Comparison of ENCODE assay signal across 22 cellular contexts in genomic region chr20:8005033-8005432, GRCh38.
"Had no signal": no experiment of that assay in that cellular context is flagged by ENCODE, and none has a peak within 500 bp of the region (broad histone marks: within the 10 kb centered on the region; RNA-seq: fewer than 3 reads in every experiment).

No MANE protein-coding gene starts in this region.

- H3K27me3 Mint-ChIP-seq: activated CD4-positive, alpha-beta T cell treated with anti-CD3 and anti-CD28 coated beads, Interleukin-2, amount 10 ng/mL, durations not matched to agents 24 days and 14 days; activated naive CD8-positive, alpha-beta T cell treated with anti-CD3 and anti-CD28 coated beads for 36 hours; brain; progenitor cell of endocrine pancreas; stimulated activated naive CD8-positive, alpha-beta T cell treated with anti-CD3 and anti-CD28 coated beads, Interleukin-15, amount 100 ng/mL, for 72 hours had no signal

- H3K27ac Mint-ChIP-seq: activated CD4-positive, alpha-beta T cell treated with anti-CD3 and anti-CD28 coated beads, Interleukin-2, amount 10 ng/mL, durations not matched to agents 24 days and 14 days; activated naive CD8-positive, alpha-beta T cell treated with anti-CD3 and anti-CD28 coated beads for 36 hours; activated T-helper 1 cell treated with anti-CD3 and anti-CD28 coated beads, Interleukin-12 subunit alpha, Interleukin-12 subunit beta, Interleukin-2, Interleukin-4 antibody, amounts not matched to agents 30 ng/mL and 10 ng/mL and 1 ng/mL, durations not matched to agents 14 hours and 24 hours and 36 hours; nephron; stimulated activated naive CD8-positive, alpha-beta T cell treated with anti-CD3 and anti-CD28 coated beads, Interleukin-15, amount 100 ng/mL, for 72 hours; T-helper 2 cell treated with Interferon-gamma antibody and Interleukin-4, amounts not matched to agents 5 μg/mL and 100 μg/mL, for 36 hours had no signal

- H3K4me1 Mint-ChIP-seq: activated CD4-positive, alpha-beta T cell treated with anti-CD3 and anti-CD28 coated beads, Interleukin-2, amount 10 ng/mL, durations not matched to agents 24 days and 14 days; activated naive CD8-positive, alpha-beta T cell treated with anti-CD3 and anti-CD28 coated beads for 36 hours; nephron; stimulated activated naive CD8-positive, alpha-beta T cell treated with anti-CD3 and anti-CD28 coated beads, Interleukin-15, amount 100 ng/mL, for 72 hours had no signal

- H3K4me1 ChIP-seq: left lung, spleen, upper lobe of right lung had no signal

- H3K27me3 ChIP-seq: esophagus muscularis mucosa, hepatocyte, left lung, spleen, upper lobe of right lung had no signal

- H3K27ac ChIP-seq: esophagus muscularis mucosa, hepatocyte, left lung, spleen, upper lobe of right lung had no signal

- H3K9me3 ChIP-seq: esophagus muscularis mucosa, left lung, spleen, upper lobe of right lung had no signal

- H3K4me3 ChIP-seq: esophagus muscularis mucosa, hepatocyte, left lung, spleen, upper lobe of right lung had no signal

- H3K4me3 Mint-ChIP-seq: activated CD4-positive, alpha-beta T cell treated with anti-CD3 and anti-CD28 coated beads, Interleukin-2, amount 10 ng/mL, durations not matched to agents 24 days and 14 days; activated naive CD8-positive, alpha-beta T cell treated with anti-CD3 and anti-CD28 coated beads for 36 hours; activated T-helper 1 cell treated with anti-CD3 and anti-CD28 coated beads, Interleukin-12 subunit alpha, Interleukin-12 subunit beta, Interleukin-2, Interleukin-4 antibody, amounts not matched to agents 30 ng/mL and 10 ng/mL and 1 ng/mL, durations not matched to agents 14 hours and 24 hours and 36 hours; brain; nephron; stimulated activated naive CD8-positive, alpha-beta T cell treated with anti-CD3 and anti-CD28 coated beads, Interleukin-15, amount 100 ng/mL, for 72 hours; T-helper 2 cell treated with Interferon-gamma antibody and Interleukin-4, amounts not matched to agents 5 μg/mL and 100 μg/mL, for 36 hours had no signal

- ATAC-seq: left lung; sciatic nerve; stimulated activated naive CD8-positive, alpha-beta T cell treated with anti-CD3 and anti-CD28 coated beads, Interleukin-15, amount 100 ng/mL, for 72 hours; upper lobe of right lung had no signal

- H3K9me3 Mint-ChIP-seq: activated CD4-positive, alpha-beta T cell treated with anti-CD3 and anti-CD28 coated beads, Interleukin-2, amount 10 ng/mL, durations not matched to agents 24 days and 14 days; activated naive CD8-positive, alpha-beta T cell treated with anti-CD3 and anti-CD28 coated beads for 36 hours; activated T-helper 1 cell treated with anti-CD3 and anti-CD28 coated beads, Interleukin-12 subunit alpha, Interleukin-12 subunit beta, Interleukin-2, Interleukin-4 antibody, amounts not matched to agents 30 ng/mL and 10 ng/mL and 1 ng/mL, durations not matched to agents 14 hours and 24 hours and 36 hours; brain; nephron; stimulated activated naive CD8-positive, alpha-beta T cell treated with anti-CD3 and anti-CD28 coated beads, Interleukin-15, amount 100 ng/mL, for 72 hours; T-helper 2 cell treated with Interferon-gamma antibody and Interleukin-4, amounts not matched to agents 5 μg/mL and 100 μg/mL, for 36 hours had no signal

- DNase-seq: activated CD4-positive, alpha-beta T cell treated with anti-CD3 and anti-CD28 coated beads, Interleukin-2, amount 10 ng/mL, durations not matched to agents 24 days and 14 days; activated CD4-positive, CD25-positive, alpha-beta regulatory T cell; activated naive CD8-positive, alpha-beta T cell treated with anti-CD3 and anti-CD28 coated beads for 36 hours; amygdala; cortex of kidney; effector CD4-positive, alpha-beta T cell; islet precursor cell; left lung; mesenchymal stem cell; occipital lobe; spleen; stimulated activated CD4-positive, alpha-beta T cell treated with anti-CD3 and anti-CD28 coated beads, Interleukin-1b, Interleukin-23, amount 100 ng/mL, for 48 hours; stimulated activated naive CD8-positive, alpha-beta T cell treated with anti-CD3 and anti-CD28 coated beads, Interleukin-15, amount 100 ng/mL, for 72 hours; upper lobe of right lung had no signal
